In genomic region chrX:155094468-155095061, GRCh38 we compare ENCODE assay signal across 8 cellular contexts. TPM values are rescaled to one million over a fixed set of nuclear protein-coding genes. Genes with fewer than 3 reads are reported as not detected.
A peak's percentile ranks its signal among the peaks of the same experiment; 100 is the strongest.
DNase-seq lines count a peak whose midpoint lies in the region; ATAC-seq, FAIRE-seq and TF ChIP-seq lines count a peak whose summit lies in the region.

No MANE protein-coding gene starts in this region.

- no peak overlapping the region for H2AFZ ChIP-seq in K562 (ENCODE audit: low read depth, low read length)

- CTCF ChIA-PET in K562 (lab: Yijun Ruan, JAX; ENCODE audit: low intra/inter-chr PET ratio), result no interaction called here

- no peak overlapping the region for H3K9ac ChIP-seq in K562 (ENCODE audit: insufficient read depth in 1 of 2, low read depth in 2 of 2, low read length in 2 of 2)

- no peak for TF ChIP-seq POLR2A in K562 (conservative IDR thresholded peaks at IDR 0.05)

- H3K79me2 ChIP-seq in K562 (ENCODE audit: control insufficient read depth, insufficient read depth, low read length), result no peaks in the 10 kb centered on the region

- no peaks in the 10 kb centered on the region for H3K9me1 ChIP-seq in K562 (ENCODE audit: control insufficient read depth, insufficient read depth, low read length)

- TF ChIP-seq CTCF in K562 (IDR thresholded peaks at IDR 0.05 in 2 of 3, conservative IDR thresholded peaks at IDR 0.05 in 1 of 3; ENCODE audit: insufficient read depth in 2 of 3, low read depth in 1 of 3, low read length in 3 of 3) (peak; percentile 54 to 61 (median 56)), lung (IDR thresholded peaks at IDR 0.05; ENCODE audit: control extremely low read depth, extremely low read depth) (peak; percentile 22)

- in situ Hi-C loops in K562 (cut with MboI), result no loop called here

- H3K4me1 ChIP-seq in K562 (replicated peaks in 1 of 2; ENCODE audit: control insufficient read depth in 2 of 2, insufficient read depth in 2 of 2, low read length in 2 of 2), result no peaks in the 10 kb centered on the region
- H3K4me1 ChIP-seq in lung (ENCODE audit: control insufficient read depth in 2 of 2, insufficient read depth in 2 of 2, low read length in 2 of 2), result no peaks in the 10 kb centered on the region

- no peak for TF ChIP-seq EP300 in K562 (IDR thresholded peaks at IDR 0.05; ENCODE audit: low read length)

- no peaks in the 10 kb centered on the region for H4K20me1 ChIP-seq in K562 (replicated peaks; ENCODE audit: control insufficient read depth, insufficient read depth, low read length)

- H3K4me3 ChIP-seq in K562 (no peak overlapping the region), lung (no peak overlapping the region)

- BruUV-seq in K562 (replicated peaks; lab: Mats Ljungman, UMichigan), result no TSS peak

- intact Hi-C loops in K562 (cut with micrococcal nuclease), result loop anchor here (2.0 kb wide), 1 partner anchor 84 kb away; no protein-coding TSS in a partner anchor

- FAIRE-seq in K562 (lab: Jason Lieb, UNC), result peak; percentile 69

- DNase-seq in SIG-M5 treated with dmso at 0.1 percent for 504 hours (lab: John Stamatoyannopoulos, UW; ENCODE audit: unreplicated experiment) (peak; percentile 14), SIG-M5 (lab: John Stamatoyannopoulos, UW) (no peak), NCI-H460 (ENCODE audit: extremely low read depth, low read depth) (peak; percentile 43), K562 (ENCODE audit: extremely low read depth in 1 of 4, low spot score in 3 of 4) (peak; percentile 26 to 47 (median 30)), lung (ENCODE audit: low spot score) (no peak)

- ATAC-seq in GM21360 (IDR thresholded peaks at IDR 0.05; ENCODE audit: unreplicated experiment) (peak; percentile 84), K562 (peak; percentile 84), lung (ENCODE audit: insufficient read depth, low FRiP score) (no peak), GM19455 (IDR thresholded peaks at IDR 0.05; ENCODE audit: unreplicated experiment) (no peak), GM21390 (IDR thresholded peaks at IDR 0.05; ENCODE audit: unreplicated experiment) (no peak)

- H3K27ac ChIP-seq in K562 (ENCODE audit: extremely low read depth, low read depth, low read length), result no peak overlapping the region
- H3K27ac ChIP-seq in lung (ENCODE audit: low read depth in 1 of 2, low read length in 1 of 2), result no peak overlapping the region

- H3K36me3 ChIP-seq in K562 (ENCODE audit: control insufficient read depth, insufficient read depth, low read length) (peaks cover 41% of the 10 kb centered on the region), lung (ENCODE audit: control insufficient read depth in 2 of 2, insufficient read depth in 2 of 2, low read length in 2 of 2) (peaks cover 3 to 6% of the 10 kb centered on the region in 2 donors)

- H3K9me3 ChIP-seq in K562 (replicated peaks; ENCODE audit: control insufficient read depth, insufficient read depth, low read depth, low read length) (no peaks in the 10 kb centered on the region), lung (ENCODE audit: control insufficient read depth in 2 of 2, insufficient read depth in 1 of 2, low read length in 1 of 2) (no peaks in the 10 kb centered on the region)

- TF ChIP-seq RAD21 in K562 (CRISPR knock-in tag; conservative IDR thresholded peaks at IDR 0.05 in 1 of 2, IDR thresholded peaks at IDR 0.05 in 1 of 2), result peak; percentile 35 to 62; a peak in 3 of 4 replicates

- POLR2A ChIA-PET in K562 (lab: Yijun Ruan, JAX), result no interaction called here

- no peaks in the 10 kb centered on the region for H3K27me3 ChIP-seq in K562 (ENCODE audit: control insufficient read depth in 2 of 2, insufficient read depth in 2 of 2, low read length in 2 of 2)
- H3K27me3 ChIP-seq in lung (ENCODE audit: control insufficient read depth, insufficient read depth), result no peaks in the 10 kb centered on the region

- WGBS in K562 (ENCODE audit: insufficient coverage, low coverage, missing lambda C conversion rate), result 50% methylated on average over 4 of the region's 4 CpGs
- 41 to 49% methylated on average over 4 of the region's 4 CpGs for WGBS in lung, 2 donors

- no peak overlapping the region for H3K4me2 ChIP-seq in K562 (ENCODE audit: insufficient read depth, low read length)

TF ChIP-seq in K562, 482 proteins besides CTCF, POLR2A, EP300 and RAD21 (continues in another document):
- no peak for TF ChIP-seq PREB (CRISPR knock-in tag; IDR thresholded peaks at IDR 0.05)

RNA-seq across cellular contexts. Expression of gene BRCC3, which starts 23.3 kb away (rescaled TPM):
- total RNA-seq in NCI-H460 (2014; rRNA removed; shearing (Covaris generic)), result 12.7 and 14.4 TPM in 2 replicates
- polyA plus RNA-seq in NCI-H460 (2014; cell fraction: nucleus; rRNA removed), result 14.9 and 16.2 TPM in 2 replicates
- total RNA-seq in K562 (2011; cell fraction: chromatin; rRNA removed; ENCODE audit: low replicate concordance), result 18.6 and 34.1 TPM in 2 replicates
- 11.5 and 15.3 TPM in 2 replicates for total RNA-seq in K562 (2011; cell fraction: nucleolus; rRNA removed)
- total RNA-seq in K562 (2011; cell fraction: nucleoplasm; rRNA removed), result 17.7 and 18.2 TPM in 2 replicates
- total RNA-seq in K562 (2014; rRNA removed), result 9.6 and 14.2 TPM in 2 replicates
- total RNA-seq in K562 (2014; rRNA removed; fragmentation: Illumina TruSeq; extraction: Trizol), result 24.9 and 26.1 TPM in 2 replicates
- 24.9 and 26.7 TPM in 2 replicates for total RNA-seq in K562 (2015; rRNA removed; fragmentation: Illumina TruSeq; extraction: Trizol)
- total RNA-seq in K562 (2021), result 20.9 and 21.5 TPM in 2 replicates
- polyA plus RNA-seq in K562 (2011; rRNA removed), result 30.2 and 42.9 TPM in 2 replicates
- polyA plus RNA-seq in K562 (2011; cell fraction: cytosol; rRNA removed), result 17.1 and 20.2 TPM in 2 replicates
- 24.6 and 43.7 TPM in 2 replicates for polyA plus RNA-seq in K562 (2011; cell fraction: nucleus; rRNA removed)
- polyA plus RNA-seq in K562 (2012), result 16.2 and 27.1 TPM in 2 replicates
- 25.1 and 33.5 TPM in 2 replicates for polyA plus RNA-seq in K562 (2014; fragmentation: Illumina TruSeq; extraction: Trizol)
- polyA plus RNA-seq in K562 (2014; fragmentation: Nextera tagmentation; extraction: Ambion mirVana), result 10 to 100 TPM; 31.2 to 44.8 TPM
- polyA plus RNA-seq in K562 (2014; rRNA removed), result 20.2 and 23.3 TPM in 2 replicates
- 37.2 and 41.2 TPM in 2 replicates for polyA minus RNA-seq in K562 (2011; rRNA and poly(A)+ RNA removed)
- polyA minus RNA-seq in K562 (2011; cell fraction: cytosol; rRNA and poly(A)+ RNA removed), result 10.4 and 15.8 TPM in 2 replicates
- polyA minus RNA-seq in K562 (2011; cell fraction: nucleus; rRNA and poly(A)+ RNA removed), result 18.8 and 20.1 TPM in 2 replicates
- 10 to 100 TPM; 13.7 to 17.9 TPM for total RNA-seq in lung
- polyA plus RNA-seq in lung, result 10 to 100 TPM in 1 of 2 donors, 1 to 10 TPM in 1; 7.9 to 13.1 TPM

RNA-seq across cellular contexts. Expression of gene CMC4, which starts 23.6 kb away (rescaled TPM):
- 27.0 and 28.1 TPM in 2 replicates for total RNA-seq in NCI-H460 (2014; rRNA removed; shearing (Covaris generic))
- polyA plus RNA-seq in NCI-H460 (2014; cell fraction: nucleus; rRNA removed), result 23.3 and 42.3 TPM in 2 replicates
- total RNA-seq in K562 (2011; cell fraction: chromatin; rRNA removed; ENCODE audit: low replicate concordance), result 2.8 and 13.6 TPM in 2 replicates
- 1.7 and 2.2 TPM in 2 replicates for total RNA-seq in K562 (2011; cell fraction: nucleolus; rRNA removed)
- total RNA-seq in K562 (2011; cell fraction: nucleoplasm; rRNA removed), result 3.4 and 4.4 TPM in 2 replicates
- 10.4 and 12.2 TPM in 2 replicates for total RNA-seq in K562 (2014; rRNA removed)
- total RNA-seq in K562 (2014; rRNA removed; fragmentation: Illumina TruSeq; extraction: Trizol), result 8.0 and 9.1 TPM in 2 replicates
- 8.2 and 10.2 TPM in 2 replicates for total RNA-seq in K562 (2015; rRNA removed; fragmentation: Illumina TruSeq; extraction: Trizol)
- 5.3 and 5.4 TPM in 2 replicates for total RNA-seq in K562 (2021)
- 14.6 and 16.2 TPM in 2 replicates for polyA plus RNA-seq in K562 (2011; rRNA removed)
- 12.0 and 13.5 TPM in 2 replicates for polyA plus RNA-seq in K562 (2011; cell fraction: cytosol; rRNA removed)
- polyA plus RNA-seq in K562 (2011; cell fraction: nucleus; rRNA removed), result 11.0 and 15.3 TPM in 2 replicates
- 9.8 and 12.7 TPM in 2 replicates for polyA plus RNA-seq in K562 (2012)
- 12.4 and 13.8 TPM in 2 replicates for polyA plus RNA-seq in K562 (2014; fragmentation: Illumina TruSeq; extraction: Trizol)
- 1 to 10 TPM; 3.5 to 6.3 TPM for polyA plus RNA-seq in K562 (2014; fragmentation: Nextera tagmentation; extraction: Ambion mirVana)
- polyA plus RNA-seq in K562 (2014; rRNA removed), result 16.9 and 19.8 TPM in 2 replicates
- polyA minus RNA-seq in K562 (2011; rRNA and poly(A)+ RNA removed), result 4.2 and 6.3 TPM in 2 replicates
- 1.7 TPM in 1 of 2 replicates, not detected in the other for polyA minus RNA-seq in K562 (2011; cell fraction: cytosol; rRNA and poly(A)+ RNA removed)
- polyA minus RNA-seq in K562 (2011; cell fraction: nucleus; rRNA and poly(A)+ RNA removed), result 1.9 and 5.8 TPM in 2 replicates
- total RNA-seq in lung, result 1 to 10 TPM; 4.3 to 9.5 TPM
- 10 to 100 TPM in 1 of 2 donors, 1 to 10 TPM in 1; 7.3 to 15.7 TPM for polyA plus RNA-seq in lung

RNA-seq across cellular contexts. Expression of gene MTCP1, which starts 23.6 kb away (rescaled TPM):
- 36.1 and 39.0 TPM in 2 replicates for total RNA-seq in NCI-H460 (2014; rRNA removed; shearing (Covaris generic))
- 16.7 and 33.5 TPM in 2 replicates for polyA plus RNA-seq in NCI-H460 (2014; cell fraction: nucleus; rRNA removed)
- total RNA-seq in K562 (2011; cell fraction: chromatin; rRNA removed; ENCODE audit: low replicate concordance), result 6.2 and 9.6 TPM in 2 replicates
- total RNA-seq in K562 (2011; cell fraction: nucleolus; rRNA removed), result 6.0 and 8.0 TPM in 2 replicates
- 9.2 and 16.0 TPM in 2 replicates for total RNA-seq in K562 (2011; cell fraction: nucleoplasm; rRNA removed)
- 19.1 and 28.0 TPM in 2 replicates for total RNA-seq in K562 (2014; rRNA removed)
- total RNA-seq in K562 (2014; rRNA removed; fragmentation: Illumina TruSeq; extraction: Trizol), result 24.2 and 27.1 TPM in 2 replicates
- total RNA-seq in K562 (2015; rRNA removed; fragmentation: Illumina TruSeq; extraction: Trizol), result 17.0 and 20.8 TPM in 2 replicates
- 22.9 and 27.6 TPM in 2 replicates for total RNA-seq in K562 (2021)
- 18.5 and 27.6 TPM in 2 replicates for polyA plus RNA-seq in K562 (2011; rRNA removed)
- 3.2 and 6.2 TPM in 2 replicates for polyA plus RNA-seq in K562 (2011; cell fraction: cytosol; rRNA removed)
- polyA plus RNA-seq in K562 (2011; cell fraction: nucleus; rRNA removed), result 28.8 and 30.6 TPM in 2 replicates
- 23.5 and 33.1 TPM in 2 replicates for polyA plus RNA-seq in K562 (2012)
- 16.0 and 20.0 TPM in 2 replicates for polyA plus RNA-seq in K562 (2014; fragmentation: Illumina TruSeq; extraction: Trizol)
- polyA plus RNA-seq in K562 (2014; fragmentation: Nextera tagmentation; extraction: Ambion mirVana), result 10 to 100 TPM; 12.7 to 20.9 TPM
- polyA plus RNA-seq in K562 (2014; rRNA removed), result 18.5 and 25.0 TPM in 2 replicates
- 8.8 and 15.1 TPM in 2 replicates for polyA minus RNA-seq in K562 (2011; rRNA and poly(A)+ RNA removed)
- 5.2 and 10.8 TPM in 2 replicates for polyA minus RNA-seq in K562 (2011; cell fraction: cytosol; rRNA and poly(A)+ RNA removed)
- 6.9 and 8.2 TPM in 2 replicates for polyA minus RNA-seq in K562 (2011; cell fraction: nucleus; rRNA and poly(A)+ RNA removed)
- total RNA-seq in lung, result 10 to 100 TPM; 10.7 to 16.5 TPM
- polyA plus RNA-seq in lung, result 10 to 100 TPM in 1 of 2 donors, 1 to 10 TPM in 1; 7.6 to 60.2 TPM

Comparison
In these comparisons a context has a peak if more than half of its experiments do, and no peak if none do; other contexts are left out.
1. DNase-seq: peak in SIG-M5 treated with dmso at 0.1 percent for 504 hours (single experiment), NCI-H460 (single experiment) and K562 (4 of 4); none in SIG-M5 (single experiment) and lung (single experiment).
2. ATAC-seq: peak in GM21360 (single experiment) and K562 (single experiment); none in lung (single experiment), GM19455 (single experiment) and GM21390 (single experiment).